Comparison of ENCODE assay signal across 4 cellular contexts in genomic region chr11:49783841-49784240, GRCh38.
A peak's percentile ranks its signal among the peaks of the same experiment; 100 is the strongest.
DNase-seq lines count a peak whose midpoint lies in the region; ATAC-seq, FAIRE-seq and TF ChIP-seq lines count a peak whose summit lies in the region.
"Not testable (repeated sequence)": the region's sequence is repeated elsewhere in the genome, so short reads cannot be mapped to it uniquely, and the experiment has no call there.

No MANE protein-coding gene starts in this region.

- H3K4me1 Mint-ChIP-seq in chondrocyte (ENCODE audit: low read depth) = not testable (repeated sequence)

- not testable (repeated sequence) for H3K4me3 ChIP-seq in body of pancreas, pancreas

- ATAC-seq in body of pancreas (peak; percentile 95), pancreas (peak; percentile 93 to 98 (median 95))

- TF ChIP-seq POLR2A in body of pancreas (IDR thresholded peaks at IDR 0.05) = not testable (repeated sequence)

- not testable (repeated sequence) for H3K36me3 Mint-ChIP-seq in chondrocyte (ENCODE audit: low read depth)

- H3K9me3 Mint-ChIP-seq in chondrocyte (ENCODE audit: low read depth) = peaks cover 13% of the 10 kb centered on the region

- intact Hi-C loops in body of pancreas (cut with DNase I); pancreas (cut with DNase I); posterior vena cava (cut with DNase I): not testable (repeated sequence)

- H3K4me3 Mint-ChIP-seq in chondrocyte (ENCODE audit: unreplicated experiment) = not testable (repeated sequence)

- H3K36me3 ChIP-seq in body of pancreas (replicated peaks in 1 of 2; ENCODE audit: insufficient read depth in 1 of 2, low read depth in 2 of 2); pancreas: not testable (repeated sequence)

- 40 to 56% methylated on average over 4 of the region's 6 CpGs for WGBS in body of pancreas, 2 donors
- 36 to 53% methylated on average over 4 of the region's 6 CpGs for WGBS in pancreas, 2 donors

- not testable (repeated sequence) for H3K9me3 ChIP-seq in body of pancreas, pancreas

- H3K27ac ChIP-seq in body of pancreas = peak overlapping the region in 3 of 4 donors; percentile 26 to 73 (median 53)
- H3K27ac ChIP-seq in pancreas = peak overlapping the region in 2 of 4 donors; percentile 32 to 57

- peaks cover 34% of the 10 kb centered on the region for H3K4me1 ChIP-seq in body of pancreas
- H3K4me1 ChIP-seq in pancreas = peaks cover 11 to 16% (median 14%) of the 10 kb centered on the region in 3 donors

- not testable (repeated sequence) for TF ChIP-seq CTCF in body of pancreas (IDR thresholded peaks at IDR 0.05); chondrocyte (IDR thresholded peaks at IDR 0.05); pancreas (IDR thresholded peaks at IDR 0.05)

- H3K27me3 Mint-ChIP-seq in chondrocyte (ENCODE audit: low read depth) = not testable (repeated sequence)

- FAIRE-seq in pancreas (lab: Jason Lieb, UNC) = not testable (repeated sequence)

- H3K27me3 ChIP-seq in body of pancreas, pancreas: not testable (repeated sequence)

- H3K27ac Mint-ChIP-seq in chondrocyte (ENCODE audit: unreplicated experiment) = not testable (repeated sequence)

- peak; percentile 71 to 81 (median 74) for DNase-seq in body of pancreas
- DNase-seq in chondrocyte (ENCODE audit: low spot score) = peak; percentile 56
- DNase-seq in pancreas = peak; percentile 57 to 80 (median 70)
- peak; percentile 66 for DNase-seq in posterior vena cava (ENCODE audit: low spot score)
